14 cellular contexts compared by ENCODE assay signal in genomic region chr7:95190515-95190914, GRCh38.
DNase-seq lines count a peak whose midpoint lies in the region; ATAC-seq and TF ChIP-seq lines count a peak whose summit lies in the region.
"Had no signal": no experiment of that assay in that cellular context is flagged by ENCODE, and none has a peak within 500 bp of the region (broad histone marks: within the 10 kb centered on the region; RNA-seq: fewer than 3 reads in every experiment).

No MANE protein-coding gene starts in this region.

- no peak for TF ChIP-seq POLR2A in suprapubic skin (IDR thresholded peaks at IDR 0.05)

- no peak for ATAC-seq in GM18511 (IDR thresholded peaks at IDR 0.05; ENCODE audit: unreplicated experiment)
- ATAC-seq in upper lobe of right lung = no peak
- ATAC-seq: activated T-cell treated with anti-CD3 and anti-CD28 coated beads, Interleukin-2, amount 50 U/mL, for 72 hours had no signal

- H3K27ac ChIP-seq in suprapubic skin (no peak overlapping the region), upper lobe of right lung (no peak overlapping the region)
- H3K27ac ChIP-seq in effector memory CD4-positive, alpha-beta T cell (ENCODE audit: insufficient read depth, low read length, poor library complexity, severe bottlenecking) = no peak overlapping the region

- TF ChIP-seq EP300 in suprapubic skin (IDR thresholded peaks at IDR 0.05) = no peak

- H3K9me3 ChIP-seq in suprapubic skin = no peaks in the 10 kb centered on the region
- no peaks in the 10 kb centered on the region for H3K9me3 ChIP-seq in upper lobe of right lung
- no peaks in the 10 kb centered on the region for H3K9me3 ChIP-seq in effector memory CD4-positive, alpha-beta T cell (ENCODE audit: control insufficient read depth, low read length)

- POLR2A ChIA-PET in BJ (lab: Charles Lee) = no interaction called here

- 95% methylated on average over 3 of the region's 3 CpGs for WGBS in suprapubic skin

- H3K27me3 ChIP-seq in BJ (ENCODE audit: control insufficient read depth, insufficient read depth, low read length) (no peaks in the 10 kb centered on the region), suprapubic skin (no peaks in the 10 kb centered on the region), upper lobe of right lung (no peaks in the 10 kb centered on the region)
- no peaks in the 10 kb centered on the region for H3K27me3 ChIP-seq in effector memory CD4-positive, alpha-beta T cell (replicated peaks; ENCODE audit: control insufficient read depth, insufficient read depth, low read length, poor library complexity, severe bottlenecking)

- H3K4me3 ChIP-seq in BJ (ENCODE audit: low read depth, low read length) = no peak overlapping the region
- H3K4me3 ChIP-seq in fibroblast of villous mesenchyme (ENCODE audit: low read depth, low read length) = no peak overlapping the region
- H3K4me3 ChIP-seq in suprapubic skin = no peak overlapping the region
- no peak overlapping the region for H3K4me3 ChIP-seq in upper lobe of right lung
- no peak overlapping the region for H3K4me3 ChIP-seq in effector memory CD4-positive, alpha-beta T cell (ENCODE audit: insufficient read depth, low read depth, low read length, poor library complexity, severe bottlenecking)

- DNase-seq in BJ (ENCODE audit: low read depth) (no peak), H4 (ENCODE audit: low spot score) (peak; percentile 32), RPMI7951 (ENCODE audit: low read depth) (peak; percentile 39), fibroblast of villous mesenchyme (ENCODE audit: low read depth) (peak; percentile 2), suprapubic skin (ENCODE audit: low spot score in 2 of 2) (no peak), upper lobe of right lung (no peak)
- DNase-seq in effector memory CD4-positive, alpha-beta T cell = no peak
- DNase-seq: activated CD4-positive, CD25-positive, alpha-beta regulatory T cell treated with anti-CD3 and anti-CD28 coated beads, Interleukin-2, amount 50 U/mL, for 72 hours; CD4-positive, alpha-beta T cell; NCI-H1694; stimulated activated CD4-positive, alpha-beta T cell treated with anti-CD3 and anti-CD28 coated beads, Interleukin-2, amount 100 ng/mL, for 48 hours; stimulated activated naive CD4-positive, alpha-beta T cell treated with Interleukin-2 at 50 U/mL for 16 hours had no signal

- TF ChIP-seq CTCF in BJ (IDR thresholded peaks at IDR 0.05; ENCODE audit: insufficient read depth, low read depth, low read length) (peak; percentile 26), fibroblast of villous mesenchyme (IDR thresholded peaks at IDR 0.05; ENCODE audit: insufficient read depth, low read depth, low read length) (no peak), suprapubic skin (IDR thresholded peaks at IDR 0.05) (no peak), upper lobe of right lung (IDR thresholded peaks at IDR 0.05) (no peak)

- H3K36me3 ChIP-seq in BJ (ENCODE audit: control insufficient read depth, insufficient read depth, low read length) (no peaks in the 10 kb centered on the region), suprapubic skin (no peaks in the 10 kb centered on the region), upper lobe of right lung (no peaks in the 10 kb centered on the region)
- no peaks in the 10 kb centered on the region for H3K36me3 ChIP-seq in effector memory CD4-positive, alpha-beta T cell (ENCODE audit: control insufficient read depth, insufficient read depth, low read length)

- no peaks in the 10 kb centered on the region for H3K4me1 ChIP-seq in suprapubic skin
- no peaks in the 10 kb centered on the region for H3K4me1 ChIP-seq in upper lobe of right lung
- H3K4me1 ChIP-seq in effector memory CD4-positive, alpha-beta T cell (ENCODE audit: control insufficient read depth, insufficient read depth, low read length, poor library complexity, severe bottlenecking) = no peaks in the 10 kb centered on the region

- intact Hi-C loops in upper lobe of right lung (cut with DNase I) = no loop called here

- CTCF ChIA-PET in BJ (lab: Yijun Ruan, JAX) = interaction anchor here (1.0 to 1.3 kb wide), 2 partner anchors 57 to 287 kb away, joined by 3 to 5 read pairs; no protein-coding TSS in a partner anchor

Comparison
In these comparisons a context has a peak if more than half of its experiments do, and no peak if none do; other contexts are left out.
1. DNase-seq: peak in H4 (single experiment), RPMI7951 (single experiment) and fibroblast of villous mesenchyme (single experiment); none in BJ (single experiment), suprapubic skin (0 of 2), upper lobe of right lung (single experiment) and effector memory CD4-positive, alpha-beta T cell (0 of 3).